Comparison of ENCODE assay signal across 8 cellular contexts in genomic region chr6:28218312-28219248, GRCh38. TPM values are rescaled to one million over a fixed set of nuclear protein-coding genes. Genes with fewer than 3 reads are reported as not detected.
DNase-seq lines count a peak whose midpoint lies in the region; ATAC-seq, FAIRE-seq and TF ChIP-seq lines count a peak whose summit lies in the region.

No MANE protein-coding gene starts in this region.

- H2BK120ac ChIP-seq in trophoblast cell (ENCODE audit: insufficient read depth, low read length, poor library complexity), result no peak overlapping the region

- H3K79me2 ChIP-seq in trophoblast cell (ENCODE audit: control insufficient read depth, insufficient read depth, low read length, poor library complexity), result peaks cover 3% of the 10 kb centered on the region

- H2AK5ac ChIP-seq in trophoblast cell (ENCODE audit: low read length), result no peak overlapping the region

- peak; percentile 56 for ATAC-seq in HG03175 (IDR thresholded peaks at IDR 0.05; ENCODE audit: unreplicated experiment)

- H3K27ac ChIP-seq in left ventricle myocardium inferior (replicated peaks) (peak overlapping the region; percentile 89), trophoblast cell (ENCODE audit: low read depth, low read length) (no peak overlapping the region)

- intact Hi-C loops in left ventricle myocardium inferior (cut with micrococcal nuclease), result no loop called here

- H3K9me3 ChIP-seq in left ventricle myocardium inferior (replicated peaks) (no peaks in the 10 kb centered on the region), trophoblast cell (ENCODE audit: insufficient read depth, low read depth, low read length) (peaks cover 3% of the 10 kb centered on the region)

- peaks cover 3% of the 10 kb centered on the region for H3K79me1 ChIP-seq in trophoblast cell (ENCODE audit: low read length)

- peaks cover 47% of the 10 kb centered on the region for H3K27me3 ChIP-seq in left ventricle myocardium inferior (ENCODE audit: low read depth)
- H3K27me3 ChIP-seq in trophoblast cell (ENCODE audit: insufficient read depth, low read length), result peaks cover 4% of the 10 kb centered on the region

- H3K36me3 ChIP-seq in left ventricle myocardium inferior (no peaks in the 10 kb centered on the region), trophoblast cell (ENCODE audit: control insufficient read depth in 1 of 2, insufficient read depth in 2 of 2, low read length in 2 of 2) (no peaks in the 10 kb centered on the region)

- H4K91ac ChIP-seq in trophoblast cell (ENCODE audit: low read depth, low read length), result peak overlapping the region; percentile 81

- no peak overlapping the region for H2BK12ac ChIP-seq in trophoblast cell (ENCODE audit: low read length)

- H3K9ac ChIP-seq in trophoblast cell (ENCODE audit: low read length), result no peak overlapping the region

- peak overlapping the region; percentile 50 for H2BK5ac ChIP-seq in trophoblast cell (ENCODE audit: low read depth, low read length, poor library complexity)

- peak overlapping the region; percentile 41 for H3K18ac ChIP-seq in trophoblast cell (ENCODE audit: low read length)

- peak overlapping the region; percentile 98 for H4K8ac ChIP-seq in trophoblast cell (ENCODE audit: low read depth, low read length)

- TF ChIP-seq CTCF in left ventricle myocardium inferior (IDR thresholded peaks at IDR 0.05; ENCODE audit: borderline replicate concordance), result no peak

- WGBS in trophoblast cell (ENCODE audit: extremely low coverage, insufficient coverage, insufficient read length), result no CpG with 5 or more reads among the region's 56 CpGs

- peak in 13 of 14 donors; percentile 26 to 79 (median 64) for DNase-seq in C1 segment of cervical spinal cord (lab: John Stamatoyannopoulos, UW)
- peak; percentile 37 for DNase-seq in GM18507 (ENCODE audit: extremely low spot score, insufficient read length, low read depth)
- DNase-seq in NCI-H82 (lab: John Stamatoyannopoulos, UW), result peak; percentile 78
- peak; percentile 40 for DNase-seq in amniotic epithelial cell (ENCODE audit: low read depth)
- peak; percentile 88 for DNase-seq in left ventricle myocardium inferior
- peak; percentile 70 to 81 for DNase-seq in trophoblast cell
- no peak for DNase-seq in KG1 (lab: John Stamatoyannopoulos, UW)

- H3K4me3 ChIP-seq in left ventricle myocardium inferior (peak overlapping the region; percentile 72), trophoblast cell (ENCODE audit: low read depth, low read length) (peak overlapping the region; percentile 74)

- peak overlapping the region; percentile 47 for H2AFZ ChIP-seq in trophoblast cell (ENCODE audit: insufficient read depth, low read length, poor library complexity)

- peak overlapping the region; percentile 58 for H3K14ac ChIP-seq in trophoblast cell (ENCODE audit: low read length)

- H3K23ac ChIP-seq in trophoblast cell (ENCODE audit: low read length), result no peak overlapping the region

- H3K4me1 ChIP-seq in left ventricle myocardium inferior (peaks cover 20% of the 10 kb centered on the region), trophoblast cell (ENCODE audit: control insufficient read depth in 1 of 2, insufficient read depth in 2 of 2, low read length in 2 of 2) (peaks cover 4 to 6% of the 10 kb centered on the region in 2 experiments)

- FAIRE-seq in GM18507 (lab: Jason Lieb, UNC), result peak; percentile 85

- peak overlapping the region; percentile 93 for H4K12ac ChIP-seq in trophoblast cell (ENCODE audit: low read depth, low read length)

- H3K4me2 ChIP-seq in trophoblast cell (ENCODE audit: low read length), result peak overlapping the region; percentile 83

- peak overlapping the region; percentile 30 for H3K4ac ChIP-seq in trophoblast cell (ENCODE audit: low read depth, low read length)

RNA-seq across cellular contexts. Expression of gene ZSCAN9, which starts 6.5 kb away (rescaled TPM):
- 9.7 TPM for total RNA-seq in left ventricle myocardium inferior
- 10.4 and 11.2 TPM in 2 replicates for polyA plus RNA-seq in trophoblast cell (2013)

RNA-seq across cellular contexts. Expression of gene ZKSCAN4, which starts 33.5 kb away (rescaled TPM):
- total RNA-seq in left ventricle myocardium inferior, result 3.1 TPM
- polyA plus RNA-seq in trophoblast cell (2013), result 2.2 and 2.3 TPM in 2 replicates

RNA-seq across cellular contexts. Expression of gene NKAPL, which starts 40.5 kb away (rescaled TPM):
- 4.5 TPM for total RNA-seq in left ventricle myocardium inferior
- not detected in 2 replicates for polyA plus RNA-seq in trophoblast cell (2013)

RNA-seq across cellular contexts. Expression of gene ZSCAN26, which starts 48.4 kb away (rescaled TPM):
- total RNA-seq in left ventricle myocardium inferior, result 13.3 TPM
- polyA plus RNA-seq in trophoblast cell (2013), result 6.9 and 7.0 TPM in 2 replicates
